25 cellular contexts compared by ENCODE assay signal in genomic region chr4:55618546-55619143, GRCh38. TPM values are rescaled to one million over a fixed set of nuclear protein-coding genes. Genes with fewer than 3 reads are reported as not detected.
DNase-seq lines count a peak whose midpoint lies in the region; ATAC-seq and TF ChIP-seq lines count a peak whose summit lies in the region.
"Had no signal": no experiment of that assay in that cellular context is flagged by ENCODE, and none has a peak within 500 bp of the region (broad histone marks: within the 10 kb centered on the region; RNA-seq: fewer than 3 reads in every experiment).

No MANE protein-coding gene starts in this region.

- peaks cover 6% of the 10 kb centered on the region for H3K4me1 Mint-ChIP-seq in activated T-helper 17 cell treated with anti-CD3 and anti-CD28 coated beads, Interleukin-2, amount 50 U/mL, for 72 hours
- no peaks in the 10 kb centered on the region for H3K4me1 Mint-ChIP-seq in nephron progenitor cell

- H3K36me3 ChIP-seq in H7 (replicated peaks; ENCODE audit: control insufficient read depth, insufficient read depth, low read length) (no peaks in the 10 kb centered on the region), tibial artery (no peaks in the 10 kb centered on the region)
- H3K36me3 ChIP-seq: pancreas had no signal

- intact Hi-C loops in tibial artery (cut with DNase I; ENCODE audit: low total_unique reads): no loop called here

- H3K27me3 ChIP-seq in H7 (ENCODE audit: control insufficient read depth, insufficient read depth, low read length): no peaks in the 10 kb centered on the region
- no peaks in the 10 kb centered on the region for H3K27me3 ChIP-seq in tibial artery
- H3K27me3 ChIP-seq: pancreas, testis had no signal

- no peaks in the 10 kb centered on the region for H3K36me3 Mint-ChIP-seq in activated T-helper 17 cell treated with anti-CD3 and anti-CD28 coated beads, Interleukin-2, amount 50 U/mL, for 72 hours (ENCODE audit: low read depth)
- peaks cover 22% of the 10 kb centered on the region for H3K36me3 Mint-ChIP-seq in nephron progenitor cell (ENCODE audit: low read depth)

- H3K9me3 Mint-ChIP-seq in activated T-helper 17 cell treated with anti-CD3 and anti-CD28 coated beads, Interleukin-2, amount 50 U/mL, for 72 hours: no peaks in the 10 kb centered on the region
- peaks cover 11% of the 10 kb centered on the region for H3K9me3 Mint-ChIP-seq in nephron progenitor cell

- peak overlapping the region; percentile 19 for H3K4me3 ChIP-seq in H7 (ENCODE audit: insufficient read depth, low read depth, low read length)
- H3K4me3 ChIP-seq in tibial artery: no peak overlapping the region
- H3K4me3 ChIP-seq: lung, pancreas, testis had no signal

- no peak for ATAC-seq in activated T-helper 17 cell treated with anti-CD3 and anti-CD28 coated beads, Interleukin-2, amount 50 U/mL, for 72 hours (replicated peaks)
- ATAC-seq: pancreas, sciatic nerve had no signal

- no peaks in the 10 kb centered on the region for H3K9me3 ChIP-seq in tibial artery
- H3K9me3 ChIP-seq: pancreas, testis had no signal

- no peak overlapping the region for H3K27ac ChIP-seq in tibial artery
- H3K27ac ChIP-seq: pancreas, testis had no signal

- peak overlapping the region; percentile 1 for H3K4me3 Mint-ChIP-seq in activated T-helper 17 cell treated with anti-CD3 and anti-CD28 coated beads, Interleukin-2, amount 50 U/mL, for 72 hours
- peak overlapping the region; percentile 76 for H3K4me3 Mint-ChIP-seq in nephron progenitor cell

- peaks cover 5% of the 10 kb centered on the region for H3K27me3 Mint-ChIP-seq in activated T-helper 17 cell treated with anti-CD3 and anti-CD28 coated beads, Interleukin-2, amount 50 U/mL, for 72 hours
- no peaks in the 10 kb centered on the region for H3K27me3 Mint-ChIP-seq in nephron progenitor cell (ENCODE audit: low read depth, poor library complexity)

- no peaks in the 10 kb centered on the region for H3K4me1 ChIP-seq in tibial artery
- H3K4me1 ChIP-seq: pancreas, testis had no signal

- DNase-seq in NCI-H2171 treated with DMSO at 0.1 percent for 48 hours (lab: John Stamatoyannopoulos, UW) (peak; percentile 26), NCI-H2171 (lab: John Stamatoyannopoulos, UW) (no peak), H7 (no peak), nephron progenitor cell (no peak), SIG-M5 (lab: John Stamatoyannopoulos, UW) (no peak), SHP77 (lab: John Stamatoyannopoulos, UW) (no peak), tibial artery (no peak)
- DNase-seq: activated CD4-positive, alpha-beta T cell treated with anti-CD3 and anti-CD28 coated beads for 48 hours; amniotic stem cell; C1 segment of cervical spinal cord; dermis blood vessel endothelial cell; islet precursor cell; NCI-H1105 treated with DMSO at 0.1 percent for 48 hours; NCI-H526 treated with DMSO at 0.1 percent for 48 hours; pancreas; SHP77 treated with DMSO at 0.1 percent for 48 hours; testis had no signal

- H3K27ac Mint-ChIP-seq in activated T-helper 17 cell treated with anti-CD3 and anti-CD28 coated beads, Interleukin-2, amount 50 U/mL, for 72 hours: no peak overlapping the region
- peak overlapping the region; percentile 41 for H3K27ac Mint-ChIP-seq in nephron progenitor cell

- no peak for TF ChIP-seq CTCF in nephron progenitor cell (IDR thresholded peaks at IDR 0.05)
- no peak for TF ChIP-seq CTCF in tibial artery (IDR thresholded peaks at IDR 0.05)

RNA-seq across cellular contexts. Expression of gene NMU, which starts 17.5 kb away (rescaled TPM):
- total RNA-seq in H7 (2014; rRNA removed; shearing (Covaris generic)): 52.5 and 63.5 TPM in 2 replicates
- 1 to 10 TPM in 1 of 2 donors, under 1 TPM in 1; 0.53 to 1.0 TPM for total RNA-seq in activated T-helper 17 cell treated with anti-CD3 and anti-CD28 coated beads, Interleukin-2, amount 50 U/mL, for 72 hours
- total RNA-seq: A673, dermis blood vessel endothelial cell, OCI-LY7, sciatic nerve had no signal

RNA-seq across cellular contexts. Expression of gene PDCL2, which starts 26.6 kb away (rescaled TPM):
- total RNA-seq in H7 (2014; rRNA removed; shearing (Covaris generic)): not detected in 2 replicates
- not detected for total RNA-seq in activated T-helper 17 cell treated with anti-CD3 and anti-CD28 coated beads, Interleukin-2, amount 50 U/mL, for 72 hours
- total RNA-seq: A673, bronchial epithelial cell, dermis blood vessel endothelial cell, endothelial cell of umbilical vein, H4, lung, OCI-LY7, pancreas, sciatic nerve had no signal

Comparison
In these comparisons a context has a peak if more than half of its experiments do, and no peak if none do; other contexts are left out.
1. RNA of gene NMU, which starts 17.5 kb away (total RNA-seq): 52.5 to 63.5 TPM in H7; 0.53 to 1.0 TPM in activated T-helper 17 cell treated with anti-CD3 and anti-CD28 coated beads, Interleukin-2, amount 50 U/mL, for 72 hours; every median in the first group is over 10 times any median in the second.